In genomic region chr11:9120659-9121350, GRCh38 we compare ENCODE assay signal across 12 cellular contexts. TPM values are rescaled to one million over a fixed set of nuclear protein-coding genes. Genes with fewer than 3 reads are reported as not detected.
DNase-seq lines count a peak whose midpoint lies in the region; ATAC-seq, FAIRE-seq and TF ChIP-seq lines count a peak whose summit lies in the region.
"Had no signal": no experiment of that assay in that cellular context is flagged by ENCODE, and none has a peak within 500 bp of the region (broad histone marks: within the 10 kb centered on the region; RNA-seq: fewer than 3 reads in every experiment).

No MANE protein-coding gene starts in this region.

- no peak overlapping the region for H3K4me3 Mint-ChIP-seq in activated naive CD4-positive, alpha-beta T cell treated with anti-CD3 and anti-CD28 coated beads for 36 hours

- no peaks in the 10 kb centered on the region for H3K36me3 Mint-ChIP-seq in activated naive CD4-positive, alpha-beta T cell treated with anti-CD3 and anti-CD28 coated beads for 36 hours (ENCODE audit: low read depth)

- H3K4me2 ChIP-seq in DND-41 (ENCODE audit: insufficient read depth, low read length), result no peak overlapping the region

- H3K36me3 ChIP-seq in DND-41 (ENCODE audit: insufficient read depth, low read length) (no peaks in the 10 kb centered on the region), kidney epithelial cell (ENCODE audit: control insufficient read depth, insufficient read depth, low read length) (no peaks in the 10 kb centered on the region)
- H3K36me3 ChIP-seq: ovary had no signal

- no peak for ATAC-seq in DND-41 (ENCODE audit: insufficient read depth, low read depth)
- no peak for ATAC-seq in GM19467 (IDR thresholded peaks at IDR 0.05; ENCODE audit: unreplicated experiment)
- no peak for ATAC-seq in GM21528 (IDR thresholded peaks at IDR 0.05; ENCODE audit: low FRiP score, unreplicated experiment)

- H3K4me1 ChIP-seq in DND-41 (ENCODE audit: insufficient read depth, low read length), result no peaks in the 10 kb centered on the region

- peaks cover 7% of the 10 kb centered on the region for H3K27me3 ChIP-seq in DND-41 (ENCODE audit: insufficient read depth, low read length, poor library complexity)
- no peaks in the 10 kb centered on the region for H3K27me3 ChIP-seq in kidney epithelial cell (ENCODE audit: control insufficient read depth, insufficient read depth, low read length)
- H3K27me3 ChIP-seq: ovary had no signal

- no peak overlapping the region for H3K27ac ChIP-seq in DND-41 (ENCODE audit: low read length)
- H3K27ac ChIP-seq: ovary had no signal

- H3K9me3 Mint-ChIP-seq in activated naive CD4-positive, alpha-beta T cell treated with anti-CD3 and anti-CD28 coated beads for 36 hours, result no peaks in the 10 kb centered on the region

- CTCF ChIA-PET in activated naive CD4-positive, alpha-beta T cell treated with anti-CD3 and anti-CD28 coated beads for 36 hours (lab: Charles Lee), result no interaction called here

- no peak overlapping the region for H3K4me3 ChIP-seq in DND-41 (ENCODE audit: low read depth in 1 of 2, low read length in 2 of 2)
- no peak overlapping the region for H3K4me3 ChIP-seq in astrocyte of the cerebellum (ENCODE audit: low read depth, low read length)
- no peak overlapping the region for H3K4me3 ChIP-seq in kidney epithelial cell (ENCODE audit: low read depth, low read length)
- H3K4me3 ChIP-seq: ovary had no signal

- intact Hi-C loops in activated naive CD4-positive, alpha-beta T cell treated with anti-CD3 and anti-CD28 coated beads for 36 hours (cut with micrococcal nuclease), result no loop called here
- intact Hi-C loops in head of caudate nucleus (cut with DNase I), result no loop called here

- DNase-seq in DND-41, result no peak
- peak; percentile 13 for DNase-seq in HTR-8/SVneo (ENCODE audit: insufficient read length, low spot score)
- DNase-seq in astrocyte of the cerebellum (ENCODE audit: low read depth), result no peak
- no peak for DNase-seq in kidney epithelial cell (ENCODE audit: low read depth)
- DNase-seq in activated naive CD4-positive, alpha-beta T cell treated with anti-CD3 and anti-CD28 coated beads for 36 hours, result no peak
- DNase-seq in head of caudate nucleus, result no peak
- DNase-seq: central memory CD4-positive, alpha-beta T cell; NCI-H187 treated with DMSO at 0.1 percent for 48 hours; ovary had no signal

- FAIRE-seq in HTR-8/SVneo (lab: Jason Lieb, UNC), result no peak
- FAIRE-seq: G401.6 had no signal

- no peaks in the 10 kb centered on the region for H3K79me2 ChIP-seq in DND-41 (ENCODE audit: insufficient read depth, low read length)

- no peak overlapping the region for H3K27ac Mint-ChIP-seq in activated naive CD4-positive, alpha-beta T cell treated with anti-CD3 and anti-CD28 coated beads for 36 hours

- no peaks in the 10 kb centered on the region for H3K9me3 ChIP-seq in DND-41 (ENCODE audit: insufficient read depth, low read length, severe bottlenecking)
- H3K9me3 ChIP-seq: ovary had no signal

- in situ Hi-C loops in astrocyte of the cerebellum (cut with HindIII; ENCODE audit: low sequenced_read_pairs), result no loop called here

- no peaks in the 10 kb centered on the region for H3K4me1 Mint-ChIP-seq in activated naive CD4-positive, alpha-beta T cell treated with anti-CD3 and anti-CD28 coated beads for 36 hours (ENCODE audit: low read depth)

- H3K27me3 Mint-ChIP-seq in activated naive CD4-positive, alpha-beta T cell treated with anti-CD3 and anti-CD28 coated beads for 36 hours (ENCODE audit: low read depth), result no peaks in the 10 kb centered on the region

- H3K9ac ChIP-seq in DND-41 (ENCODE audit: low read depth, low read length), result no peak overlapping the region

- peak; percentile 12 for TF ChIP-seq CTCF in DND-41 (IDR thresholded peaks at IDR 0.05; ENCODE audit: borderline replicate concordance, extremely low read depth, low read length, poor library complexity, severe bottlenecking)
- peak; percentile 14 for TF ChIP-seq CTCF in astrocyte of the cerebellum (IDR thresholded peaks at IDR 0.05; ENCODE audit: low read depth, low read length, missing control alignments)
- peak; percentile 16 for TF ChIP-seq CTCF in kidney epithelial cell (IDR thresholded peaks at IDR 0.05; ENCODE audit: insufficient read depth, low read length, poor library complexity, severe bottlenecking)

- H2AFZ ChIP-seq in DND-41 (ENCODE audit: low read depth, low read length), result no peak overlapping the region

- no peaks in the 10 kb centered on the region for H4K20me1 ChIP-seq in DND-41 (ENCODE audit: insufficient read depth, low read length)

RNA-seq across cellular contexts. Expression of gene SCUBE2, which starts 29.4 kb away (rescaled TPM):
- total RNA-seq in kidney epithelial cell, result 0.89 and 1.3 TPM in 2 replicates
- under 1 TPM; 0.17 to 0.31 TPM for total RNA-seq in activated naive CD4-positive, alpha-beta T cell treated with anti-CD3 and anti-CD28 coated beads for 36 hours
